Comparison of ENCODE assay signal across 9 cellular contexts in the genomic region with DNA sequence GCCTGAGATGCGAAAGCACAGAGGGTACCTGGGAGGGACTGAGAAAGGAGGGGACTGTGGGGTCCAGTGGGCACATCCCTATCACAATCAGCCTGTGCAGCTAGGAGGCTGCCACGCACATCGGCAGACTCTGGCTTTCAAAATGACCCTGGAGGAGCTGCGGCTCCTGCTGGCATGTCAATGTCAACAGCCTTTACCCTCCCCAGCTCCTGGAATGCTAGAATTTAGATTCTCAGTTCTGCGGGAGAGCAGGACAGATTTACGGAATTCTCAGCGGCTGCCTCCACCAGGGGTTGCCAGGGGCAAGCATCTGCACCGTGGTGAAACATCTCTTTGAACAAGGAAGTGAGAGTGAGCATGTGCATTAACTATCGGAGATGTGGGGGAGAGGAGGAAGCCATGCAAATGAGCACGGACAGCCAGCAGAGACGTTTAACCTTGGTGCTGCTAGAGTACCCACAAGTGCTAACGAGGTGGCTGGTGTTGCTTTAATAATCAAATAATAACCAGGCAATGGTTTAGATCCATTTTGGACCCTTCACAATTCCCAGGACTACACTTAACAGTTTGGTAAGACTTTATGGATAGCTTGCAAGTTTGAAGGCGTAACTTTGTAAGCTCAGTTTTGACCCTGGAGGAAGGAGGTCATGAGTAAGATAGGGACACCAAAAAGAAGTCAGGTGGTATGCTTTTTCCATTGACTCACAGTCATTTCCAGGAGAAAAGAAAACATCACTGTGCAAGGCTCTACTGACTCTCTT. TPM values are rescaled to one million over a fixed set of nuclear protein-coding genes. Genes with fewer than 3 reads are reported as not detected.
A peak's percentile ranks its signal among the peaks of the same experiment; 100 is the strongest.
DNase-seq lines count a peak whose midpoint lies in the region; ATAC-seq and FAIRE-seq lines count a peak whose summit lies in the region.
"Had no signal": no experiment of that assay in that cellular context is flagged by ENCODE, and none has a peak within 500 bp of the region (broad histone marks: within the 10 kb centered on the region; RNA-seq: fewer than 3 reads in every experiment).

No MANE protein-coding gene starts in this region.

- H3K27me3 ChIP-seq in layer of hippocampus (ENCODE audit: control insufficient read depth, insufficient read depth, low read length), result no peaks in the 10 kb centered on the region
- H3K27me3 ChIP-seq: ascending aorta had no signal

- peak overlapping the region; percentile 13 for H3K27ac ChIP-seq in layer of hippocampus (ENCODE audit: low read depth, low read length)

- peaks cover 4 to 28% of the 10 kb centered on the region in 2 donors for H3K36me3 Mint-ChIP-seq in activated naive CD4-positive, alpha-beta T cell treated with anti-CD3 and anti-CD28 coated beads, Interleukin-2, amount 50 U/mL, for 72 hours

- peak overlapping the region; percentile 88 to 91 for H3K27ac Mint-ChIP-seq in activated naive CD4-positive, alpha-beta T cell treated with anti-CD3 and anti-CD28 coated beads, Interleukin-2, amount 50 U/mL, for 72 hours

- peak; percentile 95 for ATAC-seq in GM18517 (IDR thresholded peaks at IDR 0.05; ENCODE audit: unreplicated experiment)
- ATAC-seq in HG02852 (IDR thresholded peaks at IDR 0.05; ENCODE audit: unreplicated experiment), result peak; percentile 95
- peak; percentile 80 to 89 for ATAC-seq in activated naive CD4-positive, alpha-beta T cell treated with anti-CD3 and anti-CD28 coated beads, Interleukin-2, amount 50 U/mL, for 72 hours

- FAIRE-seq in RCC 7860 (lab: Jason Lieb, UNC), result no peak

- H3K9me3 Mint-ChIP-seq in activated naive CD4-positive, alpha-beta T cell treated with anti-CD3 and anti-CD28 coated beads, Interleukin-2, amount 50 U/mL, for 72 hours, result peaks cover 5 to 12% of the 10 kb centered on the region in 2 donors

- DNase-seq in RPMI8226, result peak; percentile 72
- DNase-seq in activated naive CD4-positive, alpha-beta T cell treated with anti-CD3 and anti-CD28 coated beads, Interleukin-2, amount 50 U/mL, for 72 hours (ENCODE audit: low spot score in 2 of 2), result peak; percentile 55 to 66
- peak; percentile 15 to 46 for DNase-seq in stimulated activated CD4-positive, alpha-beta T cell treated with anti-CD3 and anti-CD28 coated beads, Interleukin-4, amount 100 ng/mL, for 48 hours (ENCODE audit: low read depth in 2 of 2)
- no peak for DNase-seq in RCC 7860 (ENCODE audit: low spot score)
- no peak for DNase-seq in glomerular visceral epithelial cell (ENCODE audit: extremely low spot score)

RNA-seq across cellular contexts. Expression of a gene that starts 54.1 kb away (rescaled TPM):
- 10 to 100 TPM in 1 of 2 donors, 1 to 10 TPM in 1; 4.6 to 12.9 TPM for total RNA-seq in activated naive CD4-positive, alpha-beta T cell treated with anti-CD3 and anti-CD28 coated beads, Interleukin-2, amount 50 U/mL, for 72 hours

Comparison
In these comparisons a context has a peak if more than half of its experiments do, and no peak if none do; other contexts are left out.
1. DNase-seq: peak in RPMI8226 (single experiment), activated naive CD4-positive, alpha-beta T cell treated with anti-CD3 and anti-CD28 coated beads, Interleukin-2, amount 50 U/mL, for 72 hours (2 of 2) and stimulated activated CD4-positive, alpha-beta T cell treated with anti-CD3 and anti-CD28 coated beads, Interleukin-4, amount 100 ng/mL, for 48 hours (2 of 2); none in RCC 7860 (single experiment) and glomerular visceral epithelial cell (single experiment).
2. Peak in every context shown above with its lines, with median percentiles within 50 percentile points of each other: ATAC-seq.